Comparison of ENCODE assay signal across 8 cellular contexts in the genomic region with DNA sequence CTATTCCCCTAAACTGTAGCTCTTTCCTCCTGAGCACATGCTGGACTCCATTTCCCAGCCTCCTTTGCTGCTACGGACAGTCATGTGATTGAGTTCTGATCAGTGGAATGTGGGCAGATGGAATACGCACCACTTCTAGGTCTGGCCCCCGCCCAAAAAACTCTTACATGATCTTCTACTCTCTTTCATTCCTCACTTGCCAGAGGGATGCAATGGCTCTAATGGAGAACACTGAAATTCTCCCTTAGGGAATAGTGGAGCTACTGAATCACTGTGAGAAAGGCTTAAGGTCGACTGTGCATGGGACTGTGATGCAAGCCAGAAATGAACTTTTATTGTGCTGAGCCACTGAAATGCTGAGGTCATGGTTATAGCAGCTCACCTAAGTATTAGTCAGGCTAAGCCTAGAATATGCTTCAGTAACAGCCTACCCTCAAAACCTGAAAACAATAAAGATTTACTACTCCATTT. TPM values are rescaled to one million over a fixed set of nuclear protein-coding genes. Genes with fewer than 3 reads are reported as not detected.
A peak's percentile ranks its signal among the peaks of the same experiment; 100 is the strongest.
DNase-seq lines count a peak whose midpoint lies in the region; ATAC-seq lines count a peak whose summit lies in the region.

No MANE protein-coding gene starts in this region.

- in situ Hi-C loops in SK-MEL-5 (cut with HindIII; ENCODE audit: low pct_unique_long_range_greater_than_20kb, low sequenced_read_pairs): no loop called here

- ATAC-seq in GM19351 (IDR thresholded peaks at IDR 0.05; ENCODE audit: unreplicated experiment): no peak

- DNase-seq in HCEC 1CT (peak; percentile 47), SK-MEL-5 (ENCODE audit: low read depth, low spot score) (peak; percentile 79), glomerular visceral epithelial cell (ENCODE audit: extremely low spot score) (peak; percentile 8), retina (peak; percentile 12), SIG-M5 (lab: John Stamatoyannopoulos, UW) (no peak), SIG-M5 treated with dmso at 0.1 percent for 504 hours (lab: John Stamatoyannopoulos, UW; ENCODE audit: unreplicated experiment) (no peak), HuH-7.5 (ENCODE audit: low spot score) (no peak)

RNA-seq across cellular contexts. Expression of gene TMED2, which starts 13.0 kb away (rescaled TPM):
- 537 and 558 TPM in 2 replicates for total RNA-seq in SK-MEL-5 (2014; rRNA removed; shearing (Covaris generic))
- polyA plus RNA-seq in SK-MEL-5 (2015; cell fraction: cytosol; rRNA removed): 305 and 336 TPM in 2 replicates
- 72.8 and 103 TPM in 2 replicates for polyA plus RNA-seq in SK-MEL-5 (2015; cell fraction: nucleus; rRNA removed)

RNA-seq across cellular contexts. Expression of gene DDX55, which starts 30.5 kb away (rescaled TPM):
- 45.3 and 54.0 TPM in 2 replicates for total RNA-seq in SK-MEL-5 (2014; rRNA removed; shearing (Covaris generic))
- polyA plus RNA-seq in SK-MEL-5 (2015; cell fraction: cytosol; rRNA removed): 37.5 and 59.7 TPM in 2 replicates
- 159 and 175 TPM in 2 replicates for polyA plus RNA-seq in SK-MEL-5 (2015; cell fraction: nucleus; rRNA removed)

RNA-seq across cellular contexts. Expression of gene RILPL1, which starts 37.9 kb away (rescaled TPM):
- 11.3 and 16.5 TPM in 2 replicates for total RNA-seq in SK-MEL-5 (2014; rRNA removed; shearing (Covaris generic))
- polyA plus RNA-seq in SK-MEL-5 (2015; cell fraction: cytosol; rRNA removed): 13.1 and 13.7 TPM in 2 replicates
- polyA plus RNA-seq in SK-MEL-5 (2015; cell fraction: nucleus; rRNA removed): 46.9 and 57.4 TPM in 2 replicates

Comparison
In these comparisons a context has a peak if more than half of its experiments do, and no peak if none do; other contexts are left out.
1. DNase-seq: peak in HCEC 1CT (single experiment), SK-MEL-5 (single experiment), glomerular visceral epithelial cell (single experiment) and retina (single experiment); none in SIG-M5 (single experiment), SIG-M5 treated with dmso at 0.1 percent for 504 hours (single experiment) and HuH-7.5 (single experiment).